Comparison of ENCODE assay signal across 14 cellular contexts in genomic region chr7:134083766-134084487, GRCh38. TPM values are rescaled to one million over a fixed set of nuclear protein-coding genes. Genes with fewer than 3 reads are reported as not detected.
A peak's percentile ranks its signal among the peaks of the same experiment; 100 is the strongest.
DNase-seq lines count a peak whose midpoint lies in the region; ATAC-seq and TF ChIP-seq lines count a peak whose summit lies in the region.
"Had no signal": no experiment of that assay in that cellular context is flagged by ENCODE, and none has a peak within 500 bp of the region (broad histone marks: within the 10 kb centered on the region; RNA-seq: fewer than 3 reads in every experiment).

No MANE protein-coding gene starts in this region.

- peak; percentile 40; the same call in 2 of the 3 replicates for ATAC-seq in RWPE2 (ENCODE audit: low read depth)
- ATAC-seq in GM21381 (IDR thresholded peaks at IDR 0.05; ENCODE audit: unreplicated experiment): no peak
- ATAC-seq: activated naive CD8-positive, alpha-beta T cell treated with anti-CD3 and anti-CD28 coated beads, Interleukin-2, amount 50 U/mL, for 24 hours; effector memory CD8-positive, alpha-beta T cell had no signal

- H3K4me3 Mint-ChIP-seq in MCF 10A (ENCODE audit: unreplicated experiment): no peak overlapping the region
- no peak overlapping the region for H3K4me3 Mint-ChIP-seq in activated T-helper 2 cell treated with anti-CD3 and anti-CD28 coated beads, Interferon-gamma antibody, Interleukin-2, Interleukin-4, amounts not matched to agents 10 μg/mL and 5 μg/mL and 100 μg/mL, durations not matched to agents 14 hours and 24 hours and 36 hours (ENCODE audit: low read depth)
- H3K4me3 Mint-ChIP-seq: activated naive CD8-positive, alpha-beta T cell treated with anti-CD3 and anti-CD28 coated beads, Interleukin-2, amount 50 U/mL, for 24 hours; effector memory CD8-positive, alpha-beta T cell; T-helper 1 cell treated with Interleukin-12 subunit alpha and Interleukin-12 subunit beta and Interleukin-4 antibody, amounts not matched to agents 30 μg/mL and 1 μg/mL, for 36 hours had no signal

- H3K4me1 ChIP-seq in breast epithelium (no peaks in the 10 kb centered on the region), RWPE2 (ENCODE audit: insufficient read depth, poor library complexity, severe bottlenecking) (no peaks in the 10 kb centered on the region)
- H3K4me1 ChIP-seq: right lobe of liver, thyroid gland had no signal

- POLR2A ChIA-PET in MCF 10A (lab: Yijun Ruan, JAX): interaction anchor here (1.0 kb wide), 1 partner anchor 233 kb away, joined by 4 read pairs; the partner anchor contains the start of gene SLC35B4

- H3K36me3 Mint-ChIP-seq in MCF 10A (ENCODE audit: insufficient read depth, unreplicated experiment): no peaks in the 10 kb centered on the region
- H3K36me3 Mint-ChIP-seq in activated T-helper 2 cell treated with anti-CD3 and anti-CD28 coated beads, Interferon-gamma antibody, Interleukin-2, Interleukin-4, amounts not matched to agents 10 μg/mL and 5 μg/mL and 100 μg/mL, durations not matched to agents 14 hours and 24 hours and 36 hours (ENCODE audit: low read depth): no peaks in the 10 kb centered on the region

- peaks cover 2% of the 10 kb centered on the region for H3K9me3 Mint-ChIP-seq in MCF 10A (ENCODE audit: unreplicated experiment)
- H3K9me3 Mint-ChIP-seq in activated T-helper 2 cell treated with anti-CD3 and anti-CD28 coated beads, Interferon-gamma antibody, Interleukin-2, Interleukin-4, amounts not matched to agents 10 μg/mL and 5 μg/mL and 100 μg/mL, durations not matched to agents 14 hours and 24 hours and 36 hours: peaks cover 18% of the 10 kb centered on the region
- H3K9me3 Mint-ChIP-seq: effector memory CD8-positive, alpha-beta T cell had no signal

- no peak for TF ChIP-seq POLR2A in breast epithelium (IDR thresholded peaks at IDR 0.05)

- H3K27me3 ChIP-seq in breast epithelium: no peaks in the 10 kb centered on the region
- H3K27me3 ChIP-seq in RWPE2 (ENCODE audit: insufficient read depth, poor library complexity, severe bottlenecking): no peaks in the 10 kb centered on the region
- H3K27me3 ChIP-seq: right lobe of liver, thyroid gland had no signal

- H3K27ac Mint-ChIP-seq in MCF 10A (ENCODE audit: low read depth, unreplicated experiment): no peak overlapping the region
- H3K27ac Mint-ChIP-seq in activated T-helper 2 cell treated with anti-CD3 and anti-CD28 coated beads, Interferon-gamma antibody, Interleukin-2, Interleukin-4, amounts not matched to agents 10 μg/mL and 5 μg/mL and 100 μg/mL, durations not matched to agents 14 hours and 24 hours and 36 hours: no peak overlapping the region
- H3K27ac Mint-ChIP-seq: activated naive CD8-positive, alpha-beta T cell treated with anti-CD3 and anti-CD28 coated beads, Interleukin-2, amount 50 U/mL, for 24 hours; effector memory CD8-positive, alpha-beta T cell; T-helper 1 cell treated with Interleukin-12 subunit alpha and Interleukin-12 subunit beta and Interleukin-4 antibody, amounts not matched to agents 30 μg/mL and 1 μg/mL, for 36 hours had no signal

- CTCF ChIA-PET in MCF 10A (lab: Yijun Ruan, JAX): interaction anchor here (1.0 to 1.6 kb wide), 2 partner anchors 57 to 275 kb away, joined by 3 to 6 read pairs; no protein-coding TSS in a partner anchor

- no TSS peak for BruUV-seq in MCF 10A (replicated peaks; lab: Mats Ljungman, UMichigan)

- H3K4me3 ChIP-seq in breast epithelium (no peak overlapping the region), RWPE2 (ENCODE audit: severe bottlenecking) (no peak overlapping the region)
- H3K4me3 ChIP-seq: right lobe of liver, thyroid gland had no signal

- no peak overlapping the region for H3K27ac ChIP-seq in breast epithelium
- no peak overlapping the region for H3K27ac ChIP-seq in RWPE2 (ENCODE audit: poor library complexity, severe bottlenecking)
- H3K27ac ChIP-seq: right lobe of liver, thyroid gland had no signal

- H3K4me1 Mint-ChIP-seq in MCF 10A (ENCODE audit: insufficient read depth, unreplicated experiment): no peaks in the 10 kb centered on the region
- H3K4me1 Mint-ChIP-seq in activated T-helper 2 cell treated with anti-CD3 and anti-CD28 coated beads, Interferon-gamma antibody, Interleukin-2, Interleukin-4, amounts not matched to agents 10 μg/mL and 5 μg/mL and 100 μg/mL, durations not matched to agents 14 hours and 24 hours and 36 hours (ENCODE audit: low read depth): no peaks in the 10 kb centered on the region
- H3K4me1 Mint-ChIP-seq: activated naive CD8-positive, alpha-beta T cell treated with anti-CD3 and anti-CD28 coated beads, Interleukin-2, amount 50 U/mL, for 24 hours had no signal

- TF ChIP-seq CTCF in MCF 10A (IDR thresholded peaks at IDR 0.05; ENCODE audit: unreplicated experiment) (no peak), breast epithelium (IDR thresholded peaks at IDR 0.05) (no peak), RWPE2 (IDR thresholded peaks at IDR 0.05; ENCODE audit: poor library complexity, severe bottlenecking) (no peak)

- intact Hi-C loops in MCF 10A (cut with micrococcal nuclease): no loop called here
- intact Hi-C loops in breast epithelium (cut with DNase I; ENCODE audit: low total_unique reads): no loop called here
- intact Hi-C loops in activated T-helper 2 cell treated with anti-CD3 and anti-CD28 coated beads, Interferon-gamma antibody, Interleukin-2, Interleukin-4, amounts not matched to agents 10 μg/mL and 5 μg/mL and 100 μg/mL, durations not matched to agents 14 hours and 24 hours and 36 hours (cut with micrococcal nuclease): no loop called here

- H3K27me3 Mint-ChIP-seq in MCF 10A (ENCODE audit: insufficient read depth, unreplicated experiment): no peaks in the 10 kb centered on the region
- H3K27me3 Mint-ChIP-seq in activated T-helper 2 cell treated with anti-CD3 and anti-CD28 coated beads, Interferon-gamma antibody, Interleukin-2, Interleukin-4, amounts not matched to agents 10 μg/mL and 5 μg/mL and 100 μg/mL, durations not matched to agents 14 hours and 24 hours and 36 hours (ENCODE audit: low read depth): no peaks in the 10 kb centered on the region
- H3K27me3 Mint-ChIP-seq: activated naive CD8-positive, alpha-beta T cell treated with anti-CD3 and anti-CD28 coated beads, Interleukin-2, amount 50 U/mL, for 24 hours; effector memory CD8-positive, alpha-beta T cell had no signal

- H3K36me3 ChIP-seq in breast epithelium (no peaks in the 10 kb centered on the region), RWPE2 (ENCODE audit: low read depth) (no peaks in the 10 kb centered on the region)
- H3K36me3 ChIP-seq: right lobe of liver, thyroid gland had no signal

- peaks cover 0 to 12% of the 10 kb centered on the region in 2 donors for H3K9me3 ChIP-seq in breast epithelium
- peaks cover 7% of the 10 kb centered on the region for H3K9me3 ChIP-seq in RWPE2 (ENCODE audit: severe bottlenecking)
- H3K9me3 ChIP-seq: right lobe of liver, thyroid gland had no signal

- DNase-seq in MCF 10A (ENCODE audit: unreplicated experiment) (peak; percentile 17), breast epithelium (ENCODE audit: low spot score in 2 of 2) (no peak), RWPE2 (ENCODE audit: low spot score) (no peak), fibroblast of peridontal ligament (ENCODE audit: extremely low read depth) (peak; percentile 8), superior temporal gyrus (ENCODE audit: extremely low spot score) (peak; percentile 37), amniotic stem cell (lab: John Stamatoyannopoulos, UW) (no peak)
- no peak for DNase-seq in activated T-helper 2 cell treated with anti-CD3 and anti-CD28 coated beads, Interferon-gamma antibody, Interleukin-2, Interleukin-4, amounts not matched to agents 10 μg/mL and 5 μg/mL and 100 μg/mL, durations not matched to agents 14 hours and 24 hours and 36 hours (ENCODE audit: low spot score)
- DNase-seq: activated naive CD8-positive, alpha-beta T cell treated with anti-CD3 and anti-CD28 coated beads, Interleukin-2, amount 50 U/mL, for 24 hours; effector memory CD8-positive, alpha-beta T cell; NCI-H2029; right lobe of liver; thyroid gland had no signal

RNA-seq across cellular contexts. Expression of gene LRGUK, which starts 43.2 kb away (rescaled TPM):
- total RNA-seq in MCF 10A (2022) (0.19 and 0.29 TPM in 2 replicates), breast epithelium (1 to 10 TPM in 2 of 3 donors, under 1 TPM in 1; 0.96 to 2.6 (median 1.6) TPM)
- total RNA-seq in activated T-helper 2 cell treated with anti-CD3 and anti-CD28 coated beads, Interferon-gamma antibody, Interleukin-2, Interleukin-4, amounts not matched to agents 10 μg/mL and 5 μg/mL and 100 μg/mL, durations not matched to agents 14 hours and 24 hours and 36 hours: 0.11 and 0.16 TPM in 2 replicates

Comparison
In these comparisons a context has a peak if more than half of its experiments do, and no peak if none do; other contexts are left out.
1. DNase-seq: peak in MCF 10A (single experiment), fibroblast of peridontal ligament (single experiment) and superior temporal gyrus (single experiment); none in breast epithelium (0 of 2), RWPE2 (single experiment), activated T-helper 2 cell treated with anti-CD3 and anti-CD28 coated beads, Interferon-gamma antibody, Interleukin-2, Interleukin-4, amounts not matched to agents 10 μg/mL and 5 μg/mL and 100 μg/mL, durations not matched to agents 14 hours and 24 hours and 36 hours (single experiment) and amniotic stem cell (single experiment).